Comparison of ENCODE assay signal across 9 cellular contexts in genomic region chr17:28749516-28750177, GRCh38. TPM values are rescaled to one million over a fixed set of nuclear protein-coding genes. Genes with fewer than 3 reads are reported as not detected.
DNase-seq lines count a peak whose midpoint lies in the region; ATAC-seq, FAIRE-seq and TF ChIP-seq lines count a peak whose summit lies in the region.
"Had no signal": no experiment of that assay in that cellular context is flagged by ENCODE, and none has a peak within 500 bp of the region (broad histone marks: within the 10 kb centered on the region; RNA-seq: fewer than 3 reads in every experiment).

No MANE protein-coding gene starts in this region.

- no peak for TF ChIP-seq EP300 in K562 (IDR thresholded peaks at IDR 0.05; ENCODE audit: low read length)

- peaks cover 40% of the 10 kb centered on the region for H3K36me3 Mint-ChIP-seq in nephron (ENCODE audit: low read depth)

- H3K27me3 ChIP-seq in A673 (replicated peaks; ENCODE audit: insufficient read depth, low read depth, low read length, poor library complexity) (no peaks in the 10 kb centered on the region), K562 (ENCODE audit: control insufficient read depth in 2 of 2, insufficient read depth in 2 of 2, low read length in 2 of 2) (no peaks in the 10 kb centered on the region)
- H3K27me3 ChIP-seq: BLaER1 treated with 17β-estradiol and CSF1 and Interleukin-3, amounts not matched to agents 10 nM and 100 nM had no signal

- peaks cover 24% of the 10 kb centered on the region for H4K20me1 ChIP-seq in K562 (replicated peaks; ENCODE audit: control insufficient read depth, insufficient read depth, low read length)

- peaks cover 54% of the 10 kb centered on the region for H3K79me2 ChIP-seq in K562 (ENCODE audit: control insufficient read depth, insufficient read depth, low read length)

- peak overlapping the region in 2 of 3 experiments; percentile 51 for H3K4me3 Mint-ChIP-seq in nephron

- H3K27me3 Mint-ChIP-seq in nephron (ENCODE audit: low read depth): no peaks in the 10 kb centered on the region

- intact Hi-C loops in A673 (cut with micrococcal nuclease; ENCODE audit: unreplicated experiment) (loop anchor here (2.0 to 5.0 kb wide), 2 partner anchors 23 to 153 kb away; partner anchors contain the start of genes DHRS13 and TLCD1), K562 (cut with micrococcal nuclease) (loop anchor here (1.0 kb wide), 1 partner anchor 22 kb away; no protein-coding TSS in a partner anchor)

- POLR2A ChIA-PET in A673 (lab: Charles Lee; ENCODE audit: low non-redundant PET): interaction anchor here (0.6 kb wide), 1 partner anchor 21 kb away, joined by 4 read pairs; no protein-coding TSS in a partner anchor
- POLR2A ChIA-PET in K562 (lab: Yijun Ruan, JAX): interaction anchor here (0.6 to 17.4 kb wide), 18 partner anchors 9 to 202 kb away, joined by 3 to 367 read pairs (median 4); partner anchors contain the start of genes NEK8, PHF12, RPL23A and TLCD1

- H3K4me1 ChIP-seq in A673 (ENCODE audit: insufficient read depth, low read length, poor library complexity, severe bottlenecking) (peaks cover 21% of the 10 kb centered on the region), K562 (replicated peaks in 1 of 2; ENCODE audit: control insufficient read depth in 2 of 2, insufficient read depth in 2 of 2, low read length in 2 of 2) (peaks cover 20 to 43% of the 10 kb centered on the region in 2 experiments)

- BruUV-seq in A673 (replicated peaks; lab: Mats Ljungman, UMichigan) (no TSS peak), K562 (replicated peaks; lab: Mats Ljungman, UMichigan) (no TSS peak)

- DNase-seq in A673 (ENCODE audit: low spot score) (no peak), K562 (ENCODE audit: extremely low read depth in 1 of 4, low spot score in 3 of 4) (no peak), NCI-H748 (lab: John Stamatoyannopoulos, UW; ENCODE audit: unreplicated experiment) (no peak), NCI-H69 (lab: John Stamatoyannopoulos, UW) (no peak), foreskin fibroblast (no peak)
- DNase-seq in stimulated activated CD4-positive, alpha-beta T cell treated with anti-CD3 and anti-CD28 coated beads, Interleukin-15, amount 100 ng/mL, for 24 hours: no peak

- no peak; the same call in 1 of the 2 replicates for TF ChIP-seq POLR2A in K562 (conservative IDR thresholded peaks at IDR 0.05)

- no peak for TF ChIP-seq RAD21 in K562 (CRISPR knock-in tag; conservative IDR thresholded peaks at IDR 0.05 in 1 of 2, IDR thresholded peaks at IDR 0.05 in 1 of 2)

- no peak for FAIRE-seq in K562 (lab: Jason Lieb, UNC)

- H3K4me1 Mint-ChIP-seq in nephron: peaks cover 34% of the 10 kb centered on the region

- H3K36me3 ChIP-seq in A673 (ENCODE audit: insufficient read depth, low read length, poor library complexity, severe bottlenecking) (peaks cover 43% of the 10 kb centered on the region), K562 (ENCODE audit: control insufficient read depth, insufficient read depth, low read length) (peaks cover 75% of the 10 kb centered on the region)

- no peak overlapping the region for H3K4me3 ChIP-seq in A673 (ENCODE audit: low read depth, low read length, poor library complexity, severe bottlenecking)
- H3K4me3 ChIP-seq in K562: no peak overlapping the region
- no peak overlapping the region for H3K4me3 ChIP-seq in foreskin fibroblast (ENCODE audit: low read depth in 1 of 2, low read length in 2 of 2)
- H3K4me3 ChIP-seq: BLaER1 treated with 17β-estradiol and CSF1 and Interleukin-3, amounts not matched to agents 10 nM and 100 nM had no signal

- peak overlapping the region; percentile 73 to 90 (median 86) for H3K27ac Mint-ChIP-seq in nephron

- H3K9me3 ChIP-seq in A673 (ENCODE audit: low read depth, low read length, poor library complexity, severe bottlenecking): no peaks in the 10 kb centered on the region
- no peaks in the 10 kb centered on the region for H3K9me3 ChIP-seq in K562 (replicated peaks; ENCODE audit: control insufficient read depth, insufficient read depth, low read depth, low read length)
- H3K9me3 ChIP-seq: BLaER1 treated with 17β-estradiol and CSF1 and Interleukin-3, amounts not matched to agents 10 nM and 100 nM had no signal

- ATAC-seq in HG03095 (IDR thresholded peaks at IDR 0.05; ENCODE audit: unreplicated experiment) (peak; percentile 3), K562 (peak; percentile 2)

- H3K9me3 Mint-ChIP-seq in nephron: no peaks in the 10 kb centered on the region

- TF ChIP-seq CTCF in A673 (conservative IDR thresholded peaks at IDR 0.05; ENCODE audit: low read depth, low read length) (no peak), K562 (IDR thresholded peaks at IDR 0.05 in 2 of 3, conservative IDR thresholded peaks at IDR 0.05 in 1 of 3; ENCODE audit: insufficient read depth in 2 of 3, low read depth in 1 of 3, low read length in 3 of 3) (no peak), nephron (IDR thresholded peaks at IDR 0.05; ENCODE audit: unreplicated experiment in 3 of 3) (no peak), foreskin fibroblast (IDR thresholded peaks at IDR 0.05; ENCODE audit: low read depth, low read length) (no peak)

- WGBS in K562 (ENCODE audit: insufficient coverage, low coverage, missing lambda C conversion rate): 59% methylated on average over 11 of the region's 11 CpGs

- no peaks in the 10 kb centered on the region for H3K9me1 ChIP-seq in K562 (ENCODE audit: control insufficient read depth, insufficient read depth, low read length)

- CTCF ChIA-PET in A673 (lab: Charles Lee): interaction anchor here (0.5 to 2.5 kb wide), 8 partner anchors 11 to 367 kb away, joined by 3 to 82 read pairs (median 6); partner anchors contain the start of genes NEK8 and TLCD1
- CTCF ChIA-PET in K562 (lab: Yijun Ruan, JAX; ENCODE audit: low intra/inter-chr PET ratio): interaction anchor here (1.1 to 6.8 kb wide), 6 partner anchors 14 to 153 kb away, joined by 3 to 117 read pairs (median 6); partner anchors contain the start of genes DHRS13, NEK8 and TLCD1

- no peak overlapping the region for H2AFZ ChIP-seq in K562 (ENCODE audit: low read depth, low read length)

- in situ Hi-C loops in K562 (cut with MboI): no loop called here

- H3K4me2 ChIP-seq in K562 (ENCODE audit: insufficient read depth, low read length): no peak overlapping the region

- H3K27ac ChIP-seq in A673 (ENCODE audit: low read depth, low read length, poor library complexity, severe bottlenecking) (peak overlapping the region; percentile 50), K562 (ENCODE audit: extremely low read depth, low read depth, low read length) (no peak overlapping the region)

- H3K9ac ChIP-seq in K562 (ENCODE audit: insufficient read depth in 1 of 2, low read depth in 2 of 2, low read length in 2 of 2): peak overlapping the region in 1 of 2 experiments; percentile 37; a peak in 1 of 4 replicates

RNA-seq across cellular contexts. Expression of gene TRAF4, which starts 5.8 kb away (rescaled TPM):
- 128 TPM in 2 replicates for total RNA-seq in A673 (2021)
- total RNA-seq in K562 (2011; cell fraction: chromatin; rRNA removed; ENCODE audit: low replicate concordance): 164 and 626 TPM in 2 replicates
- 558 and 573 TPM in 2 replicates for total RNA-seq in K562 (2011; cell fraction: nucleolus; rRNA removed)
- 242 and 260 TPM in 2 replicates for total RNA-seq in K562 (2011; cell fraction: nucleoplasm; rRNA removed)
- total RNA-seq in K562 (2014; rRNA removed): 75.4 and 112 TPM in 2 replicates
- total RNA-seq in K562 (2014; rRNA removed; fragmentation: Illumina TruSeq; extraction: Trizol): 23.6 and 32.0 TPM in 2 replicates
- 45.6 and 52.6 TPM in 2 replicates for total RNA-seq in K562 (2015; rRNA removed; fragmentation: Illumina TruSeq; extraction: Trizol)
- 147 and 156 TPM in 2 replicates for total RNA-seq in K562 (2021)
- polyA plus RNA-seq in K562 (2011; rRNA removed): 72.4 and 96.6 TPM in 2 replicates
- 87.1 and 180 TPM in 2 replicates for polyA plus RNA-seq in K562 (2011; cell fraction: cytosol; rRNA removed)
- polyA plus RNA-seq in K562 (2011; cell fraction: nucleus; rRNA removed): 335 and 714 TPM in 2 replicates
- 70.3 and 95.8 TPM in 2 replicates for polyA plus RNA-seq in K562 (2012)
- 85.4 and 87.7 TPM in 2 replicates for polyA plus RNA-seq in K562 (2014; fragmentation: Illumina TruSeq; extraction: Trizol)
- 1 to 10 TPM; 2.4 to 5.0 TPM for polyA plus RNA-seq in K562 (2014; fragmentation: Nextera tagmentation; extraction: Ambion mirVana)
- polyA plus RNA-seq in K562 (2014; rRNA removed): 108 and 121 TPM in 2 replicates
- polyA minus RNA-seq in K562 (2011; rRNA and poly(A)+ RNA removed): 26.9 and 43.6 TPM in 2 replicates
- 67.1 and 85.3 TPM in 2 replicates for polyA minus RNA-seq in K562 (2011; cell fraction: cytosol; rRNA and poly(A)+ RNA removed)
- 145 and 253 TPM in 2 replicates for polyA minus RNA-seq in K562 (2011; cell fraction: nucleus; rRNA and poly(A)+ RNA removed)

RNA-seq across cellular contexts. Expression of gene NEK8, which starts 21.1 kb away (rescaled TPM):
- total RNA-seq in A673 (2021) (3.9 and 4.2 TPM in 2 replicates), K562 (2014; rRNA removed) (4.6 and 5.8 TPM in 2 replicates), K562 (2014; rRNA removed; fragmentation: Illumina TruSeq; extraction: Trizol) (3.9 TPM in 2 replicates), K562 (2015; rRNA removed; fragmentation: Illumina TruSeq; extraction: Trizol) (3.6 and 4.5 TPM in 2 replicates), K562 (2021) (6.4 and 7.8 TPM in 2 replicates)
- 53.1 and 144 TPM in 2 replicates for total RNA-seq in K562 (2011; cell fraction: chromatin; rRNA removed; ENCODE audit: low replicate concordance)
- 60.9 and 78.0 TPM in 2 replicates for total RNA-seq in K562 (2011; cell fraction: nucleolus; rRNA removed)
- 42.5 and 50.3 TPM in 2 replicates for total RNA-seq in K562 (2011; cell fraction: nucleoplasm; rRNA removed)
- polyA plus RNA-seq in K562 (2011; rRNA removed) (16.6 and 17.7 TPM in 2 replicates), K562 (2014; fragmentation: Illumina TruSeq; extraction: Trizol) (5.7 and 8.2 TPM in 2 replicates), K562 (2014; fragmentation: Nextera tagmentation; extraction: Ambion mirVana) (1 to 10 TPM in 1 of 2 experiments, under 1 TPM in 1; 0.98 to 1.6 TPM), K562 (2014; rRNA removed) (7.6 and 10.3 TPM in 2 replicates)
- 11.0 and 15.6 TPM in 2 replicates for polyA plus RNA-seq in K562 (2011; cell fraction: cytosol; rRNA removed)
- polyA plus RNA-seq in K562 (2011; cell fraction: nucleus; rRNA removed): 27.1 and 34.4 TPM in 2 replicates
- polyA plus RNA-seq in K562 (2012): 5.1 and 5.5 TPM in 2 replicates
- polyA minus RNA-seq in K562 (2011; rRNA and poly(A)+ RNA removed): 23.5 and 32.9 TPM in 2 replicates
- 9.6 and 10.3 TPM in 2 replicates for polyA minus RNA-seq in K562 (2011; cell fraction: cytosol; rRNA and poly(A)+ RNA removed)
- polyA minus RNA-seq in K562 (2011; cell fraction: nucleus; rRNA and poly(A)+ RNA removed): 18.8 and 23.9 TPM in 2 replicates

RNA-seq across cellular contexts. Expression of gene TLCD1, which starts 23.6 kb away (rescaled TPM):
- 3.8 and 7.8 TPM in 2 replicates for total RNA-seq in A673 (2021)
- 34.1 and 67.7 TPM in 2 replicates for total RNA-seq in K562 (2011; cell fraction: chromatin; rRNA removed; ENCODE audit: low replicate concordance)
- total RNA-seq in K562 (2011; cell fraction: nucleolus; rRNA removed): 59.7 and 73.9 TPM in 2 replicates
- 47.7 and 50.0 TPM in 2 replicates for total RNA-seq in K562 (2011; cell fraction: nucleoplasm; rRNA removed)
- total RNA-seq in K562 (2014; rRNA removed): 15.8 and 26.0 TPM in 2 replicates
- 19.7 and 21.7 TPM in 2 replicates for total RNA-seq in K562 (2014; rRNA removed; fragmentation: Illumina TruSeq; extraction: Trizol)
- total RNA-seq in K562 (2015; rRNA removed; fragmentation: Illumina TruSeq; extraction: Trizol): 15.7 and 18.1 TPM in 2 replicates
- total RNA-seq in K562 (2021): 27.1 and 29.5 TPM in 2 replicates
- polyA plus RNA-seq in K562 (2011; rRNA removed): 17.2 and 33.2 TPM in 2 replicates
- 28.5 and 69.2 TPM in 2 replicates for polyA plus RNA-seq in K562 (2011; cell fraction: cytosol; rRNA removed)
- polyA plus RNA-seq in K562 (2011; cell fraction: nucleus; rRNA removed): 25.3 and 42.9 TPM in 2 replicates
- polyA plus RNA-seq in K562 (2012): 14.3 and 27.8 TPM in 2 replicates
- 34.2 and 37.7 TPM in 2 replicates for polyA plus RNA-seq in K562 (2014; fragmentation: Illumina TruSeq; extraction: Trizol)
- polyA plus RNA-seq in K562 (2014; fragmentation: Nextera tagmentation; extraction: Ambion mirVana): 10 to 100 TPM in 1 of 2 experiments, 1 to 10 TPM in 1; 6.8 to 10.2 TPM
- 25.0 and 34.7 TPM in 2 replicates for polyA plus RNA-seq in K562 (2014; rRNA removed)
- polyA minus RNA-seq in K562 (2011; rRNA and poly(A)+ RNA removed): 15.8 and 41.3 TPM in 2 replicates
- polyA minus RNA-seq in K562 (2011; cell fraction: cytosol; rRNA and poly(A)+ RNA removed): 7.2 and 13.1 TPM in 2 replicates
- polyA minus RNA-seq in K562 (2011; cell fraction: nucleus; rRNA and poly(A)+ RNA removed): 32.4 and 42.9 TPM in 2 replicates

RNA-seq across cellular contexts. Expression of gene RPL23A, which starts 29.9 kb away (rescaled TPM):
- total RNA-seq in A673 (2021): 1,563 and 1,683 TPM in 2 replicates
- total RNA-seq in K562 (2011; cell fraction: chromatin; rRNA removed; ENCODE audit: low replicate concordance): 434 and 501 TPM in 2 replicates
- 468 and 553 TPM in 2 replicates for total RNA-seq in K562 (2011; cell fraction: nucleolus; rRNA removed)
- total RNA-seq in K562 (2011; cell fraction: nucleoplasm; rRNA removed): 654 and 1,193 TPM in 2 replicates
- 1,152 and 1,205 TPM in 2 replicates for total RNA-seq in K562 (2014; rRNA removed)
- total RNA-seq in K562 (2014; rRNA removed; fragmentation: Illumina TruSeq; extraction: Trizol): 2,395 and 2,469 TPM in 2 replicates
- total RNA-seq in K562 (2015; rRNA removed; fragmentation: Illumina TruSeq; extraction: Trizol): 1,764 and 1,818 TPM in 2 replicates
- total RNA-seq in K562 (2021): 2,532 and 2,839 TPM in 2 replicates
- polyA plus RNA-seq in K562 (2011; rRNA removed): 2,188 and 2,272 TPM in 2 replicates
- 483 and 1,010 TPM in 2 replicates for polyA plus RNA-seq in K562 (2011; cell fraction: cytosol; rRNA removed)
- polyA plus RNA-seq in K562 (2011; cell fraction: nucleus; rRNA removed): 376 and 671 TPM in 2 replicates
- polyA plus RNA-seq in K562 (2012): 2,873 and 3,044 TPM in 2 replicates
- polyA plus RNA-seq in K562 (2014; fragmentation: Illumina TruSeq; extraction: Trizol): 1,539 and 1,550 TPM in 2 replicates
- polyA plus RNA-seq in K562 (2014; fragmentation: Nextera tagmentation; extraction: Ambion mirVana): 1,000 to 10,000 TPM; 6,705 to 7,115 TPM
- polyA plus RNA-seq in K562 (2014; rRNA removed): 1,016 and 1,176 TPM in 2 replicates
- 3,418 and 5,037 TPM in 2 replicates for polyA minus RNA-seq in K562 (2011; rRNA and poly(A)+ RNA removed)
- polyA minus RNA-seq in K562 (2011; cell fraction: cytosol; rRNA and poly(A)+ RNA removed): 735 and 1,003 TPM in 2 replicates
- polyA minus RNA-seq in K562 (2011; cell fraction: nucleus; rRNA and poly(A)+ RNA removed): 214 and 406 TPM in 2 replicates

RNA-seq across cellular contexts. Expression of gene RAB34, which starts 32.0 kb away (rescaled TPM):
- total RNA-seq in A673 (2021) (158 and 165 TPM in 2 replicates), K562 (2014; rRNA removed) (0.37 and 3.8 TPM in 2 replicates), K562 (2014; rRNA removed; fragmentation: Illumina TruSeq; extraction: Trizol) (0.29 and 0.47 TPM in 2 replicates), K562 (2015; rRNA removed; fragmentation: Illumina TruSeq; extraction: Trizol) (0.18 and 0.26 TPM in 2 replicates), K562 (2021) (0.92 and 2.1 TPM in 2 replicates)
- 3.0 and 5.4 TPM in 2 replicates for total RNA-seq in K562 (2011; cell fraction: chromatin; rRNA removed; ENCODE audit: low replicate concordance)
- 1.2 and 2.6 TPM in 2 replicates for total RNA-seq in K562 (2011; cell fraction: nucleolus; rRNA removed)
- 2.2 and 3.7 TPM in 2 replicates for total RNA-seq in K562 (2011; cell fraction: nucleoplasm; rRNA removed)
- polyA plus RNA-seq in K562 (2011; rRNA removed) (0.60 and 0.81 TPM in 2 replicates), K562 (2014; fragmentation: Illumina TruSeq; extraction: Trizol) (0.19 TPM in 1 of 2 replicates, not detected in the other), K562 (2014; fragmentation: Nextera tagmentation; extraction: Ambion mirVana) (under 1 TPM in 1 of 2 experiments, not detected in 1; 0.07 TPM), K562 (2014; rRNA removed) (0.44 and 1.0 TPM in 2 replicates)
- polyA plus RNA-seq in K562 (2011; cell fraction: cytosol; rRNA removed): 0.45 and 0.53 TPM in 2 replicates
- polyA plus RNA-seq in K562 (2011; cell fraction: nucleus; rRNA removed): 1.3 and 3.1 TPM in 2 replicates
- polyA plus RNA-seq in K562 (2012): 0.10 and 0.36 TPM in 2 replicates
- not detected in 2 replicates for polyA minus RNA-seq in K562 (2011; rRNA and poly(A)+ RNA removed)
- polyA minus RNA-seq in K562 (2011; cell fraction: cytosol; rRNA and poly(A)+ RNA removed): 3.1 TPM in 1 of 2 replicates, not detected in the other
- 0.81 and 1.3 TPM in 2 replicates for polyA minus RNA-seq in K562 (2011; cell fraction: nucleus; rRNA and poly(A)+ RNA removed)
